In the genomic region with DNA sequence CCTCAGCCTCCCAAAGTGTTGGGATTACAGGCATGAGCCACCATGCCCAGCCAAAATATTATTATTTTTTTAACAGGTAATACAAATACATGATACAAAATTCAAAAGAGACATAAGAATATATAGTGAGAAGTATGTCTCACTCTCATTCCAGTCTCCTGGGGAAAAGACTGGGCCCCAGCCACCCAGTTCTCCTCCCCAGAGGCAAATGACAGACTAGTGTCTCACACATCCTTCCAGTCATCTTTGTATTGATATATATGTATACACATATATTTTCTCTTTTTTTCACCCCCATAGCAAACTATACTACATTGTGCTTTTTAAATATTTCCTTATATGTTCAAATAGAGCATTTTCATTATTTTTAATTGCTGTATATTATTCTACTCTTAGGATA, we compare ENCODE assay signal across 24 cellular contexts. TPM values are rescaled to one million over a fixed set of nuclear protein-coding genes. Genes with fewer than 3 reads are reported as not detected.
"Had no signal": no experiment of that assay in that cellular context is flagged by ENCODE, and none has a peak within 500 bp of the region (broad histone marks: within the 10 kb centered on the region; RNA-seq: fewer than 3 reads in every experiment).

No MANE protein-coding gene starts in this region.

- H3K4me3 Mint-ChIP-seq: immature natural killer cell; naive thymus-derived CD4-positive, alpha-beta T cell; nephron; neural progenitor cell; stimulated activated effector memory CD8-positive, alpha-beta T cell treated with anti-CD3 and anti-CD28 coated beads, Interleukin-12 subunit alpha, Interleukin-12 subunit beta, amount 100 ng/mL, for 72 hours had no signal

- DNase-seq: dorsolateral prefrontal cortex; effector CD4-positive, alpha-beta T cell; glutamatergic neuron; hypothalamus; immature natural killer cell; islet precursor cell; mesendoderm; midbrain; naive thymus-derived CD4-positive, alpha-beta T cell; right cardiac atrium; sigmoid colon; stimulated activated CD4-positive, alpha-beta T cell treated with anti-CD3 and anti-CD28 coated beads, Interleukin-2, amount 100 ng/mL, for 24 hours; stimulated activated CD4-positive, alpha-beta T cell treated with anti-CD3 and anti-CD28 coated beads, Interleukin-4, amount 100 ng/mL, for 24 hours; stimulated activated naive CD4-positive, alpha-beta T cell treated with Interleukin-2 at 50 U/mL for 16 hours had no signal

- H3K4me2 ChIP-seq: neural progenitor cell had no signal

- H3K27me3 ChIP-seq: dorsolateral prefrontal cortex, esophagus muscularis mucosa, foreskin keratinocyte, neural progenitor cell, sigmoid colon, tibial nerve, vagina had no signal

- H3K27ac Mint-ChIP-seq: immature natural killer cell; naive thymus-derived CD4-positive, alpha-beta T cell; neural progenitor cell; stimulated activated effector memory CD8-positive, alpha-beta T cell treated with anti-CD3 and anti-CD28 coated beads, Interleukin-12 subunit alpha, Interleukin-12 subunit beta, amount 100 ng/mL, for 72 hours had no signal

- H2AFZ ChIP-seq: neural progenitor cell had no signal

- H3K9me3 ChIP-seq: esophagus muscularis mucosa, prostate gland, sigmoid colon, thoracic aorta, tibial nerve, vagina had no signal

- H3K36me3 ChIP-seq: neural progenitor cell had no signal

- H3K9me3 Mint-ChIP-seq: immature natural killer cell; naive thymus-derived CD4-positive, alpha-beta T cell; nephron; neural progenitor cell; stimulated activated effector memory CD8-positive, alpha-beta T cell treated with anti-CD3 and anti-CD28 coated beads, Interleukin-12 subunit alpha, Interleukin-12 subunit beta, amount 100 ng/mL, for 72 hours had no signal

- H3K27me3 Mint-ChIP-seq: naive thymus-derived CD4-positive, alpha-beta T cell had no signal

- H3K4me1 ChIP-seq: neural progenitor cell, sigmoid colon, tibial nerve had no signal

- H3K9ac ChIP-seq: neural progenitor cell had no signal

- ATAC-seq: naive thymus-derived CD4-positive, alpha-beta T cell; right cardiac atrium had no signal

- H3K27ac ChIP-seq: dorsolateral prefrontal cortex, esophagus muscularis mucosa, foreskin keratinocyte, neural progenitor cell, prostate gland, sigmoid colon, thoracic aorta, tibial nerve, vagina had no signal

- H3K4me3 ChIP-seq: dorsolateral prefrontal cortex, esophagus muscularis mucosa, neural progenitor cell, prostate gland, sigmoid colon, thoracic aorta, tibial nerve, vagina had no signal

- H3K4me1 Mint-ChIP-seq: immature natural killer cell had no signal

RNA-seq across cellular contexts. Expression of a gene that starts 8.3 kb away (rescaled TPM):
- total RNA-seq: epithelial cell of proximal tubule had no signal
- polyA plus RNA-seq: immature natural killer cell had no signal
